In genomic region chr11:10500757-10501684, GRCh38 we compare ENCODE assay signal across 19 cellular contexts. TPM values are rescaled to one million over a fixed set of nuclear protein-coding genes. Genes with fewer than 3 reads are reported as not detected.
DNase-seq lines count a peak whose midpoint lies in the region; ATAC-seq, FAIRE-seq and TF ChIP-seq lines count a peak whose summit lies in the region.
"Had no signal": no experiment of that assay in that cellular context is flagged by ENCODE, and none has a peak within 500 bp of the region (broad histone marks: within the 10 kb centered on the region; RNA-seq: fewer than 3 reads in every experiment).

No MANE protein-coding gene starts in this region.

- peak overlapping the region; percentile 18; the same call in 1 of the 2 replicates for H4K8ac ChIP-seq in H1 (ENCODE audit: extremely low read depth, insufficient read depth, low read length)

- CTCF ChIA-PET in SK-N-SH (lab: Yijun Ruan, JAX) (interaction anchor here (1.4 to 1.5 kb wide), 2 partner anchors 22 to 41 kb away, joined by 3 to 4 read pairs; no protein-coding TSS in a partner anchor), H1 (lab: Charles Lee; ENCODE audit: partially characterized antibody) (interaction anchor here (0.5 to 1.2 kb wide), 2 partner anchors 23 to 134 kb away, joined by 3 read pairs; no protein-coding TSS in a partner anchor)

- H2BK15ac ChIP-seq in H1 (ENCODE audit: low read length) = no peak overlapping the region

- WGBS in SK-N-SH (ENCODE audit: low lambda C conversion rate) = 95% methylated on average over 14 of the region's 20 CpGs
- 95% methylated on average over 20 of the region's 20 CpGs; no CpG with 5 or more reads in 1 of the 2 experiments for WGBS in H1 (ENCODE audit: extremely low coverage in 1 of 2, insufficient coverage in 1 of 2, insufficient read length in 1 of 2, insufficient replicate concordance in 2 of 2, low coverage in 1 of 2, low lambda C conversion rate in 2 of 2, missing lambda C conversion rate in 1 of 2), 2 experiments
- WGBS in spleen, 5 donors = 88 to 97% (median 92%) methylated on average over 16 to 20 of the region's 20 CpGs

- no peak overlapping the region for H3K9ac ChIP-seq in SK-N-SH
- H3K9ac ChIP-seq in H1 (replicated peaks in 1 of 4; ENCODE audit: extremely low read depth in 1 of 4, low read depth in 3 of 4, low read length in 3 of 4) = no peak overlapping the region

- H2AFZ ChIP-seq in SK-N-SH (ENCODE audit: low read depth) = no peak overlapping the region
- H2AFZ ChIP-seq in GM23338 = no peak overlapping the region
- H2AFZ ChIP-seq in H1 (ENCODE audit: low read length) = no peak overlapping the region

- no peaks in the 10 kb centered on the region for H3K79me2 ChIP-seq in SK-N-SH (ENCODE audit: insufficient read depth)
- H3K79me2 ChIP-seq in GM23338 (replicated peaks; ENCODE audit: insufficient read depth) = no peaks in the 10 kb centered on the region
- no peaks in the 10 kb centered on the region for H3K79me2 ChIP-seq in H1 (ENCODE audit: control insufficient read depth in 1 of 2, insufficient read depth in 2 of 2, low read length in 2 of 2)

- no peak overlapping the region for H4K5ac ChIP-seq in H1 (ENCODE audit: insufficient read length, low read depth, low read length)

- H2BK12ac ChIP-seq in H1 (ENCODE audit: low read depth, low read length) = no peak overlapping the region

- H3K4me3 ChIP-seq in SK-N-SH (ENCODE audit: low read depth in 2 of 2, low read length in 1 of 2) (no peak overlapping the region), GM23338 (no peak overlapping the region), H1 (ENCODE audit: extremely low read depth in 1 of 4, insufficient read depth in 2 of 4, low read depth in 3 of 4, low read length in 4 of 4) (no peak overlapping the region), spleen (peak overlapping the region in 1 of 8 donors; percentile 19)

- no peaks in the 10 kb centered on the region for H4K20me1 ChIP-seq in SK-N-SH (ENCODE audit: insufficient read depth)
- H4K20me1 ChIP-seq in GM23338 (replicated peaks; ENCODE audit: insufficient read depth) = no peaks in the 10 kb centered on the region
- peaks cover 0 to 9% of the 10 kb centered on the region in 2 experiments for H4K20me1 ChIP-seq in H1 (replicated peaks in 1 of 2; ENCODE audit: control insufficient read depth in 1 of 2, insufficient read depth in 2 of 2, low read length in 2 of 2)

- H3K27me3 ChIP-seq in SK-N-SH (ENCODE audit: insufficient read depth) = no peaks in the 10 kb centered on the region
- no peaks in the 10 kb centered on the region for H3K27me3 ChIP-seq in GM23338 (ENCODE audit: insufficient read depth)
- H3K27me3 ChIP-seq in H1 (replicated peaks in 1 of 4; ENCODE audit: control insufficient read depth in 3 of 4, extremely low read depth in 1 of 4, insufficient read depth in 3 of 4, low read length in 3 of 4) = no peaks in the 10 kb centered on the region; a peak in 1 of 7 replicates
- H3K27me3 ChIP-seq in spleen (replicated peaks in 1 of 7) = no peaks in the 10 kb centered on the region

- no peak overlapping the region for H3K18ac ChIP-seq in H1 (ENCODE audit: extremely low read depth, low read length)

- no peaks in the 10 kb centered on the region for H3K9me3 ChIP-seq in SK-N-SH
- no peaks in the 10 kb centered on the region for H3K9me3 ChIP-seq in H1 (ENCODE audit: insufficient read depth in 2 of 2, low read depth in 1 of 2, low read length in 1 of 2)
- H3K9me3 ChIP-seq in spleen = no peaks in the 10 kb centered on the region

- FAIRE-seq in H1 (lab: Jason Lieb, UNC) (no peak), H54 (lab: Jason Lieb, UNC) (no peak)

- POLR2A ChIA-PET in SK-N-SH (lab: Yijun Ruan, JAX) = no interaction called here
- POLR2A ChIA-PET in H1 (lab: Charles Lee; ENCODE audit: partially characterized antibody) = no interaction called here

- H2BK120ac ChIP-seq in H1 (replicated peaks; ENCODE audit: low read depth, low read length) = no peak overlapping the region

- TF ChIP-seq CTCF in SK-N-SH (IDR thresholded peaks at IDR 0.05) = no peak
- no peak for TF ChIP-seq CTCF in GM23338 (conservative IDR thresholded peaks at IDR 0.05; ENCODE audit: low read depth in 2 of 2)
- TF ChIP-seq CTCF in H1 (IDR thresholded peaks at IDR 0.05; ENCODE audit: control extremely low read depth in 1 of 3, insufficient read depth in 1 of 3, low read depth in 1 of 3, low read length in 3 of 3) = no peak
- TF ChIP-seq CTCF in spleen (IDR thresholded peaks at IDR 0.05 in 8 of 11, conservative IDR thresholded peaks at IDR 0.05 in 3 of 11) = no peak

- H3K27ac ChIP-seq in SK-N-SH (ENCODE audit: low read depth in 2 of 2, low read length in 1 of 2) (no peak overlapping the region), GM23338 (ENCODE audit: low read depth) (no peak overlapping the region), H1 (ENCODE audit: low read depth, low read length) (no peak overlapping the region), spleen (peak overlapping the region in 7 of 8 donors; percentile 73 to 93 (median 86))
- H3K27ac ChIP-seq: 22Rv1 had no signal

- peak overlapping the region; percentile 35; the same call in 1 of the 2 replicates for H3K27ac Mint-ChIP-seq in GM23338

- H3K36me3 ChIP-seq in SK-N-SH (replicated peaks in 1 of 2; ENCODE audit: control insufficient read depth in 1 of 2, insufficient read depth in 2 of 2, low read length in 1 of 2) (no peaks in the 10 kb centered on the region), GM23338 (ENCODE audit: insufficient read depth) (no peaks in the 10 kb centered on the region), H1 (ENCODE audit: control insufficient read depth in 2 of 4, insufficient read depth in 4 of 4, low read length in 3 of 4) (no peaks in the 10 kb centered on the region; a peak in 1 of 8 replicates), spleen (peaks cover 0 to 71% (median 61%) of the 10 kb centered on the region in 6 donors)

- intact Hi-C loops in spleen (cut with DNase I; ENCODE audit: low total_unique reads) = no loop called here

- DNase-seq in SK-N-SH = peak; percentile 11
- no peak for DNase-seq in GM23338 (ENCODE audit: low spot score)
- no peak for DNase-seq in H1 (ENCODE audit: low read depth in 1 of 2, low spot score in 2 of 2)
- peak; percentile 78 for DNase-seq in spleen
- no peak for DNase-seq in SIG-M5 treated with dmso at 0.1 percent for 504 hours (lab: John Stamatoyannopoulos, UW; ENCODE audit: unreplicated experiment)
- DNase-seq in H54 (ENCODE audit: insufficient read length, low spot score) = no peak
- no peak for DNase-seq in foreskin melanocyte
- DNase-seq: CD4-positive, CD25-positive, alpha-beta regulatory T cell; COR-L47; GDM1; HCEC 1CT; KBM-7; NCI-H1105; NCI-H2081; NCI-H2171 treated with DMSO at 0.1 percent for 48 hours; NCI-H446 had no signal

- TF ChIP-seq RAD21 in SK-N-SH (IDR thresholded peaks at IDR 0.05; ENCODE audit: low read length) (no peak), H1 (IDR thresholded peaks at IDR 0.05 in 1 of 2, conservative IDR thresholded peaks at IDR 0.05 in 1 of 2; ENCODE audit: low read depth in 2 of 2, low read length in 2 of 2) (no peak)

- H3K56ac ChIP-seq in H1 (replicated peaks; ENCODE audit: insufficient read length, low read depth, low read length) = no peak overlapping the region

- no peak for TF ChIP-seq POLR2A in H1 (IDR thresholded peaks at IDR 0.05; ENCODE audit: control extremely low read depth in 1 of 2, low read depth in 2 of 2, low read length in 2 of 2)
- no peak for TF ChIP-seq POLR2A in spleen (IDR thresholded peaks at IDR 0.05)
- no peak for TF ChIP-seq POLR2A in H54 (IDR thresholded peaks at IDR 0.05; ENCODE audit: low read depth, low read length)

- no peak overlapping the region for H4K91ac ChIP-seq in H1 (replicated peaks; ENCODE audit: insufficient read length, low read length)

- no peak overlapping the region for H3K4me3 Mint-ChIP-seq in GM23338

- H3K4me2 ChIP-seq in SK-N-SH = no peak overlapping the region
- no peak overlapping the region for H3K4me2 ChIP-seq in GM23338
- no peak overlapping the region for H3K4me2 ChIP-seq in H1 (ENCODE audit: insufficient read depth in 1 of 2, low read depth in 2 of 2, low read length in 2 of 2)

- no peaks in the 10 kb centered on the region for H3K79me1 ChIP-seq in H1 (ENCODE audit: low read depth, low read length)

- 0 out of 2 replicates have a peak overlapping the region, but pooled peaks have one; percentile 4 for H2AK5ac ChIP-seq in H1 (ENCODE audit: low read depth, low read length)

- H3K14ac ChIP-seq in H1 (ENCODE audit: insufficient read length) = no peak overlapping the region

- H2BK20ac ChIP-seq in H1 (ENCODE audit: low read length) = no peak overlapping the region

- H3F3A ChIP-seq in SK-N-SH (replicated peaks; ENCODE audit: insufficient read depth) (no peaks in the 10 kb centered on the region), GM23338 (replicated peaks; ENCODE audit: low read depth) (no peaks in the 10 kb centered on the region)

- H3K9me2 ChIP-seq in SK-N-SH (no peaks in the 10 kb centered on the region), GM23338 (ENCODE audit: insufficient read depth) (0 out of 2 replicates have a peak, but pooled peaks cover 3% of the 10 kb centered on the region)

- ATAC-seq in SK-N-SH treated with all-trans-retinoic acid at 6 μM for 48 hours (no peak), GM23338 (no peak; the same call in 1 of the 3 replicates)
- ATAC-seq: Panc1 had no signal

- no peak overlapping the region for H2BK5ac ChIP-seq in H1 (ENCODE audit: low read depth, low read length)

- H3K23me2 ChIP-seq in H1 (ENCODE audit: low read depth, low read length) = no peaks in the 10 kb centered on the region

- peaks cover 12% of the 10 kb centered on the region for H3K4me1 Mint-ChIP-seq in GM23338

- no peak overlapping the region for H3K4ac ChIP-seq in H1 (replicated peaks; ENCODE audit: insufficient read length, low read depth, low read length)

- H3K36me3 Mint-ChIP-seq in GM23338 (ENCODE audit: low read depth) = peaks cover 11% of the 10 kb centered on the region; the same call in 2 of the 3 replicates

- TF ChIP-seq EP300 in SK-N-SH (IDR thresholded peaks at IDR 0.05; ENCODE audit: borderline replicate concordance in 1 of 2, low read depth in 1 of 2, low read length in 1 of 2) (no peak), H1 (IDR thresholded peaks at IDR 0.05; ENCODE audit: borderline replicate concordance in 1 of 2, low read depth in 2 of 2, low read length in 2 of 2) (no peak)

- no peaks in the 10 kb centered on the region for H3K9me3 Mint-ChIP-seq in GM23338
- H3K9me3 Mint-ChIP-seq: CD4-positive, CD25-positive, alpha-beta regulatory T cell had no signal

- H3K23ac ChIP-seq in H1 (ENCODE audit: insufficient read length) = no peak overlapping the region

- no peaks in the 10 kb centered on the region for H3K4me1 ChIP-seq in SK-N-SH (ENCODE audit: control insufficient read depth in 1 of 2, insufficient read depth in 2 of 2, low read depth in 1 of 2, low read length in 1 of 2)
- no peaks in the 10 kb centered on the region for H3K4me1 ChIP-seq in GM23338 (ENCODE audit: insufficient read depth)
- 0 out of 7 replicates have a peak, but pooled peaks cover 0 to 3% (median 0%) of the 10 kb centered on the region in 4 experiments for H3K4me1 ChIP-seq in H1 (replicated peaks in 1 of 4; ENCODE audit: control insufficient read depth in 3 of 4, insufficient read depth in 4 of 4, low read length in 3 of 4)
- H3K4me1 ChIP-seq in spleen = peaks cover 0 to 51% (median 25%) of the 10 kb centered on the region in 6 donors

- peaks cover 9% of the 10 kb centered on the region for H3K27me3 Mint-ChIP-seq in GM23338 (ENCODE audit: insufficient read depth, low read depth, poor library complexity)
- H3K27me3 Mint-ChIP-seq: CD4-positive, CD25-positive, alpha-beta regulatory T cell had no signal

RNA-seq across cellular contexts. Expression of gene RNF141, which starts 40.0 kb away (rescaled TPM):
- polyA plus RNA-seq in SK-N-SH (2012; rRNA removed) (6.9 and 10.3 TPM in 2 replicates), GM23338 (2016; fragmentation: Nextera tagmentation; extraction: Ambion mirVana) (9.4 and 11.4 TPM in 2 replicates), H1 (2011; rRNA removed) (5.4 and 8.5 TPM in 2 replicates), spleen (10 to 100 TPM; 13.3 to 22.2 (median 16.6) TPM)
- 12.9 and 15.5 TPM in 2 replicates for polyA plus RNA-seq in SK-N-SH (2012; cell fraction: cytosol; rRNA removed)
- 2.0 and 4.5 TPM in 2 replicates for polyA plus RNA-seq in SK-N-SH (2012; cell fraction: nucleus; rRNA removed)
- total RNA-seq in GM23338 (2014; rRNA removed; shearing (Covaris generic)) = 26.5 and 26.9 TPM in 2 replicates
- 20.9 and 22.8 TPM in 2 replicates for total RNA-seq in H1 (2021; fragmentation: NEBNext Ultra II Directional; extraction: Animal tissue kit (Norgen Biotek cat#: 25700))
- 10.9 TPM for polyA plus RNA-seq in H1 (2011; cell fraction: cytosol; rRNA removed)
- 2.8 TPM for polyA plus RNA-seq in H1 (2011; cell fraction: nucleus; rRNA removed)
- 18.6 to 37.2 TPM (median 21.2 TPM) in 4 replicates for polyA plus RNA-seq in H1 (2012, experiment 1 of 2)
- polyA plus RNA-seq in H1 (2012, experiment 2 of 2) = 1.3 TPM
- polyA plus RNA-seq in H1 (2013, experiment 1 of 2) = 12.9 TPM
- 11.9 TPM for polyA plus RNA-seq in H1 (2013, experiment 2 of 2)
- 11.2 and 18.4 TPM in 2 replicates for polyA minus RNA-seq in H1 (2011; rRNA and poly(A)+ RNA removed)
- polyA minus RNA-seq in H1 (2011; cell fraction: cytosol; rRNA and poly(A)+ RNA removed) = 7.3 TPM
- polyA minus RNA-seq in H1 (2011; cell fraction: nucleus; rRNA and poly(A)+ RNA removed) = 15.6 TPM
- 10 to 100 TPM; 45.8 to 86.2 (median 51.3) TPM for total RNA-seq in spleen

RNA-seq across cellular contexts. Expression of gene AMPD3, which starts 46.0 kb away (rescaled TPM):
- polyA plus RNA-seq in SK-N-SH (2012; rRNA removed) (1.7 and 2.1 TPM in 2 replicates), GM23338 (2016; fragmentation: Nextera tagmentation; extraction: Ambion mirVana) (1.6 and 1.7 TPM in 2 replicates), H1 (2011; rRNA removed) (4.0 and 10.9 TPM in 2 replicates), spleen (10 to 100 TPM in 2 of 3 donors, 1 to 10 TPM in 1; 9.3 to 16.1 (median 12.9) TPM)
- polyA plus RNA-seq in SK-N-SH (2012; cell fraction: cytosol; rRNA removed) = 1.1 and 1.6 TPM in 2 replicates
- polyA plus RNA-seq in SK-N-SH (2012; cell fraction: nucleus; rRNA removed) = 4.1 and 4.6 TPM in 2 replicates
- total RNA-seq in GM23338 (2014; rRNA removed; shearing (Covaris generic)) = 1.8 and 2.1 TPM in 2 replicates
- total RNA-seq in H1 (2021; fragmentation: NEBNext Ultra II Directional; extraction: Animal tissue kit (Norgen Biotek cat#: 25700)) = 5.2 and 6.3 TPM in 2 replicates
- polyA plus RNA-seq in H1 (2011; cell fraction: cytosol; rRNA removed) = 3.2 TPM
- polyA plus RNA-seq in H1 (2011; cell fraction: nucleus; rRNA removed) = 12.0 TPM
- 2.7 to 4.5 TPM (median 3.3 TPM) in 4 replicates for polyA plus RNA-seq in H1 (2012, experiment 1 of 2)
- polyA plus RNA-seq in H1 (2012, experiment 2 of 2) = 1.6 TPM
- 2.7 TPM for polyA plus RNA-seq in H1 (2013, experiment 1 of 2)
- 2.3 TPM for polyA plus RNA-seq in H1 (2013, experiment 2 of 2)
- polyA minus RNA-seq in H1 (2011; rRNA and poly(A)+ RNA removed) = 7.4 and 11.1 TPM in 2 replicates
- 2.5 TPM for polyA minus RNA-seq in H1 (2011; cell fraction: cytosol; rRNA and poly(A)+ RNA removed)
- 38.5 TPM for polyA minus RNA-seq in H1 (2011; cell fraction: nucleus; rRNA and poly(A)+ RNA removed)
- 10 to 100 TPM; 19.1 to 54.7 (median 26.5) TPM for total RNA-seq in spleen

Comparison
In these comparisons a context has a peak if more than half of its experiments do, and no peak if none do; other contexts are left out.
1. DNase-seq: peak in SK-N-SH (single experiment) and spleen (single experiment); none in GM23338 (single experiment), H1 (0 of 2), SIG-M5 treated with dmso at 0.1 percent for 504 hours (single experiment), H54 (single experiment) and foreskin melanocyte (single experiment).
2. H3K27ac ChIP-seq: peak in spleen (7 of 8); none in SK-N-SH (0 of 2), GM23338 (single experiment) and H1 (single experiment).